Comparison of ENCODE assay signal across 16 cellular contexts in genomic region chr16:85231959-85232358, GRCh38.
DNase-seq lines count a peak whose midpoint lies in the region; TF ChIP-seq lines count a peak whose summit lies in the region.
"Had no signal": no experiment of that assay in that cellular context is flagged by ENCODE, and none has a peak within 500 bp of the region (broad histone marks: within the 10 kb centered on the region; RNA-seq: fewer than 3 reads in every experiment).

No MANE protein-coding gene starts in this region.

- no peaks in the 10 kb centered on the region for H3K27me3 ChIP-seq in vagina

- no peaks in the 10 kb centered on the region for H3K9me3 ChIP-seq in vagina

- H3K36me3 ChIP-seq in vagina: no peaks in the 10 kb centered on the region

- intact Hi-C loops in vagina (cut with DNase I): loop anchor here (10.0 kb wide), 1 partner anchor 107 kb away; no protein-coding TSS in a partner anchor
- intact Hi-C loops in activated CD4-positive, alpha-beta memory T cell treated with anti-CD3 and anti-CD28 coated beads for 36 hours (cut with micrococcal nuclease): no loop called here

- H3K36me3 Mint-ChIP-seq in mesothelial cell of epicardium: no peaks in the 10 kb centered on the region
- H3K36me3 Mint-ChIP-seq in activated CD4-positive, alpha-beta memory T cell treated with anti-CD3 and anti-CD28 coated beads for 36 hours: no peaks in the 10 kb centered on the region

- POLR2A ChIA-PET in activated CD4-positive, alpha-beta memory T cell treated with anti-CD3 and anti-CD28 coated beads for 36 hours (lab: Charles Lee): no interaction called here

- H3K4me1 Mint-ChIP-seq in mesothelial cell of epicardium: peaks cover 68% of the 10 kb centered on the region
- H3K4me1 Mint-ChIP-seq in activated CD4-positive, alpha-beta memory T cell treated with anti-CD3 and anti-CD28 coated beads for 36 hours (ENCODE audit: low read depth): no peaks in the 10 kb centered on the region

- CTCF ChIA-PET in activated CD4-positive, alpha-beta memory T cell treated with anti-CD3 and anti-CD28 coated beads for 36 hours (lab: Charles Lee): interaction anchor here (1.1 to 1.4 kb wide), 2 partner anchors 13 to 20 kb away, joined by 4 to 5 read pairs; no protein-coding TSS in a partner anchor

- peaks cover 62% of the 10 kb centered on the region for H3K4me1 ChIP-seq in vagina
- H3K4me1 ChIP-seq: foreskin keratinocyte had no signal

- H3K27ac Mint-ChIP-seq in mesothelial cell of epicardium: peak overlapping the region; percentile 71
- no peak overlapping the region for H3K27ac Mint-ChIP-seq in activated CD4-positive, alpha-beta memory T cell treated with anti-CD3 and anti-CD28 coated beads for 36 hours

- TF ChIP-seq POLR2A in vagina (IDR thresholded peaks at IDR 0.05) (no peak), erythroblast (IDR thresholded peaks at IDR 0.05; ENCODE audit: low read length) (no peak)

- no peaks in the 10 kb centered on the region for H3K9me3 Mint-ChIP-seq in mesothelial cell of epicardium
- no peaks in the 10 kb centered on the region for H3K9me3 Mint-ChIP-seq in activated CD4-positive, alpha-beta memory T cell treated with anti-CD3 and anti-CD28 coated beads for 36 hours

- H3K4me3 Mint-ChIP-seq in mesothelial cell of epicardium: no peak overlapping the region
- H3K4me3 Mint-ChIP-seq in activated CD4-positive, alpha-beta memory T cell treated with anti-CD3 and anti-CD28 coated beads for 36 hours: no peak overlapping the region

- peak overlapping the region; percentile 24 for H3K27ac ChIP-seq in vagina
- H3K27ac ChIP-seq: foreskin keratinocyte had no signal

- no peak for TF ChIP-seq CTCF in choroid plexus epithelial cell (conservative IDR thresholded peaks at IDR 0.05; ENCODE audit: low read depth, low read length)
- TF ChIP-seq CTCF in mesothelial cell of epicardium (IDR thresholded peaks at IDR 0.05; ENCODE audit: unreplicated experiment): no peak
- no peak for TF ChIP-seq CTCF in vagina (IDR thresholded peaks at IDR 0.05)

- DNase-seq in NCI-H2107 treated with DMSO at 0.1 percent for 48 hours (lab: John Stamatoyannopoulos, UW; ENCODE audit: unreplicated experiment) (peak; percentile 41), NCI-H2107 (lab: John Stamatoyannopoulos, UW) (no peak), choroid plexus epithelial cell (ENCODE audit: low read depth) (peak; percentile 52), mesothelial cell of epicardium (ENCODE audit: low spot score in 2 of 2, unreplicated experiment in 2 of 2) (no peak), vagina (ENCODE audit: extremely low spot score in 2 of 2) (no peak), RPMI8226 (no peak), erythroblast (lab: John Stamatoyannopoulos, UW) (no peak)
- DNase-seq in activated CD4-positive, alpha-beta memory T cell treated with anti-CD3 and anti-CD28 coated beads for 36 hours: no peak
- DNase-seq: activated CD4-positive, alpha-beta T cell treated with anti-CD3 and anti-CD28 coated beads, Interleukin-2, amount 50 U/mL, for 1 hour; cortex of kidney; foreskin keratinocyte; kidney; NCI-H774; stimulated activated CD4-positive, alpha-beta T cell treated with anti-CD3 and anti-CD28 coated beads, Interleukin-4, amount 100 ng/mL, for 1 hour; stimulated activated naive CD4-positive, alpha-beta T cell; T-helper 2 cell had no signal

- H3K27me3 Mint-ChIP-seq in mesothelial cell of epicardium (ENCODE audit: low read depth): no peaks in the 10 kb centered on the region
- peaks cover 22% of the 10 kb centered on the region for H3K27me3 Mint-ChIP-seq in activated CD4-positive, alpha-beta memory T cell treated with anti-CD3 and anti-CD28 coated beads for 36 hours

- H3K4me3 ChIP-seq in choroid plexus epithelial cell (ENCODE audit: low read depth, low read length): no peak overlapping the region
- no peak overlapping the region for H3K4me3 ChIP-seq in vagina

Comparison
In these comparisons a context has a peak if more than half of its experiments do, and no peak if none do; other contexts are left out.
1. DNase-seq: peak in NCI-H2107 treated with DMSO at 0.1 percent for 48 hours (single experiment) and choroid plexus epithelial cell (single experiment); none in NCI-H2107 (single experiment), mesothelial cell of epicardium (0 of 2), vagina (0 of 2), RPMI8226 (single experiment), erythroblast (0 of 2) and activated CD4-positive, alpha-beta memory T cell treated with anti-CD3 and anti-CD28 coated beads for 36 hours (single experiment).